In the genomic region with DNA sequence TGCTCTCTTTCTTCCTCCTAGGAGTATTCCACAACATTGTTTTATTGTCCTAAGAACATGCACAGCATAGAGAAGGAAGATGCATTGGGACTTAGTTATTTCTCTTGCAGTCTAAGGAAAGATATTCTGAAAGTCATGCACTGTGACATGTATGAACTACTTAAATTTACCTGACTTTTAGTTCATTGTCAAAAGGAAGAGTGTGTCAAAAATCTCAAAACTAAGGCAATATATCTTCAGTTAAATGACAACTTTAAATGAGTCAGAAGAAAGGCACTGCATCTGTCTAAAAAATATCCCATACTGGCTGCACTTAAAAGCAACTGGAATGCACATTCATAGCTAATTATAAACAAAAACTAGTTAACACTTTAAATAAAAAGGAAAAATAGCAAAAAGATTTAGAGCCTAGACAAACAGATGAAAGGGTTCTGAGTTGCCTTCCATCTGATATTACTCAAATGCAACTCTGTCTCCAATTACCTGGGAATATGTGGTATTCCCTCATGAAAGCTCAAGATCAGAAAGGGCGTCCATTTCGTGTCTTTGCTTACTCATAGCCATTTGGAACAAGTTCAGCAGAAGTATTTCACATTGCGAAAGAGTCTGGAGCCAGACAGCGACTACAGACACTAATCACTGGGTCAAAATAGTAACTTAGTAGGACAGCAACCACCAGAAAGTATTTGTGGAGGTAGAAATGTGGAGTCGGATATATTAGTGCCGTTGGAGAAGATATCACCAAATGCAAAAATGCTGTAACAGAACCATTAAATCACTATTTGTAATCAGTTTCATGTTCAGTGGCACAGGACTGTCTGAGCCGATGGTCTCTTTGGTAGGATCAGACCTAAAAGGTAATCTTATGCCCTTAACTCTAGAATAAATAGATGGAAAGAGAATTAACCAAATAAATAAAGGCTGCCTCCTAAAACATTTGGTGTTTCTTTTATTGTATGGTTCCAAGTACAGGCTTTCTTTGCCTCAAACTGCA, we compare ENCODE assay signal across 1 cellular context.
TF ChIP-seq lines count a peak whose summit lies in the region.

No MANE protein-coding gene starts in this region.

TF ChIP-seq in SK-N-SH, 30 proteins besides CTCF, POLR2A, EP300 and RAD21 (continued from another document):
- peak; percentile 76; the same call in 1 of the 2 replicates for TF ChIP-seq YY1 (IDR thresholded peaks at IDR 0.05; ENCODE audit: low read depth)
- TF ChIP-seq FOSL2 (IDR thresholded peaks at IDR 0.05; ENCODE audit: borderline replicate concordance, low read depth), result peak; percentile 77; the same call in 1 of the 2 replicates
- TF ChIP-seq, protein P1, sequence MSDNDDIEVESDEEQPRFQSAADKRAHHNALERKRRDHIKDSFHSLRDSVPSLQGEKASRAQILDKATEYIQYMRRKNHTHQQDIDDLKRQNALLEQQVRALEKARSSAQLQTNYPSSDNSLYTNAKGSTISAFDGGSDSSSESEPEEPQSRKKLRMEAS (IDR thresholded peaks at IDR 0.05; ENCODE audit: low read depth), result no peak
- TF ChIP-seq, protein P2, sequence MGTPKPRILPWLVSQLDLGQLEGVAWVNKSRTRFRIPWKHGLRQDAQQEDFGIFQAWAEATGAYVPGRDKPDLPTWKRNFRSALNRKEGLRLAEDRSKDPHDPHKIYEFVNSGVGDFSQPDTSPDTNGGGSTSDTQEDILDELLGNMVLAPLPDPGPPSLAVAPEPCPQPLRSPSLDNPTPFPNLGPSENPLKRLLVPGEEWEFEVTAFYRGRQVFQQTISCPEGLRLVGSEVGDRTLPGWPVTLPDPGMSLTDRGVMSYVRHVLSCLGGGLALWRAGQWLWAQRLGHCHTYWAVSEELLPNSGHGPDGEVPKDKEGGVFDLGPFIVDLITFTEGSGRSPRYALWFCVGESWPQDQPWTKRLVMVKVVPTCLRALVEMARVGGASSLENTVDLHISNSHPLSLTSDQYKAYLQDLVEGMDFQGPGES (IDR thresholded peaks at IDR 0.05; ENCODE audit: low read depth, low read length), result no peak
- TF ChIP-seq FOXM1 (IDR thresholded peaks at IDR 0.05; ENCODE audit: low read depth), result 0 out of 2 replicates have a peak, but pooled peaks have one; percentile 56
- TF ChIP-seq JUND (IDR thresholded peaks at IDR 0.05), result peak; percentile 71
- TF ChIP-seq, protein P3, sequence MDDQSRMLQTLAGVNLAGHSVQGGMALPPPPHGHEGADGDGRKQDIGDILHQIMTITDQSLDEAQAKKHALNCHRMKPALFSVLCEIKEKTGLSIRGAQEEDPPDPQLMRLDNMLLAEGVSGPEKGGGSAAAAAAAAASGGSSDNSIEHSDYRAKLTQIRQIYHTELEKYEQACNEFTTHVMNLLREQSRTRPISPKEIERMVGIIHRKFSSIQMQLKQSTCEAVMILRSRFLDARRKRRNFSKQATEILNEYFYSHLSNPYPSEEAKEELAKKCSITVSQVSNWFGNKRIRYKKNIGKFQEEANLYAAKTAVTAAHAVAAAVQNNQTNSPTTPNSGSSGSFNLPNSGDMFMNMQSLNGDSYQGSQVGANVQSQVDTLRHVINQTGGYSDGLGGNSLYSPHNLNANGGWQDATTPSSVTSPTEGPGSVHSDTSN (IDR thresholded peaks at IDR 0.05), result peak; percentile 81
- TF ChIP-seq NFIC (IDR thresholded peaks at IDR 0.05; ENCODE audit: borderline replicate concordance), result peak; percentile 89
